In the genomic region with DNA sequence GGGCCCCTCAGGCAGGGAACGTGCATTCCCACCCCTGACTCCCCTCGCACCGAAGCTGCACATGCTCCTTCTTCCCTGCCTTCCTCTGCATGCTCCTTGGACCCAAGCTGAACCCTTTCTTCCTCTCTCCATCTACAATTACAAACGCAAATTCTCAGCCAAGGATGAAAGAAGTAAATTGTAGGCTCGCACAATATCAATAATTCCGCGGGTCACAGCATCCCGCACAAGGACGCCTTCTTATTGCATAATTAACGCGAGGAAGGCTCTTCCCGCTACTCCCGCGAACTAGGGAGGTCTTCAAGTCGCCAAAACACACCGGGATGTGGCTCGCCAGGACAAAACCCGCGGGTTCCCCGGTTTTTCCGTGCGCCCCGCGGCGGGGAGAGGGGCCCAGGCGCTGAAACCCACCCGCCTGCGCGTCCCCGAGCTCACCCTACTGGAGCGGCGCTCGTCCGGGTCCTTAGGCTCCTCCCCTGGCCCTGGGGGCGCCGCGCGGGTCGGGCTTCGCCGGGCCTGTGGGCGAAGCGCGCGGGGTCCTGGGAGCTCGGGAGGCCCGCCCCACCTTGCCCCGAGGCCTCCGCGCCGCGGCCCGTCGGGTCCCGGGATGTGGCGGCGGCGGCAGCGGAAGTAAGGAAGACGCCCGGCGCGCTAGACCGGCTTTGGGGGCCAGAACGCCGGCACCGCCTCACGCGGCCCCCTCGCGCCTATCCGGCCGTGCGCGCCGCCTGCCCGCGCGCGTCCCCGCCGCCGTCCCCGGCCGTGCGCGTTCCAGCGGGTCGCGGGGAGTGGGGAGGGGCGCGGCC, we compare ENCODE assay signal across 8 cellular contexts. TPM values are rescaled to one million over a fixed set of nuclear protein-coding genes. Genes with fewer than 3 reads are reported as not detected.
DNase-seq lines count a peak whose midpoint lies in the region; ATAC-seq, FAIRE-seq and TF ChIP-seq lines count a peak whose summit lies in the region.

A gene with protein sequence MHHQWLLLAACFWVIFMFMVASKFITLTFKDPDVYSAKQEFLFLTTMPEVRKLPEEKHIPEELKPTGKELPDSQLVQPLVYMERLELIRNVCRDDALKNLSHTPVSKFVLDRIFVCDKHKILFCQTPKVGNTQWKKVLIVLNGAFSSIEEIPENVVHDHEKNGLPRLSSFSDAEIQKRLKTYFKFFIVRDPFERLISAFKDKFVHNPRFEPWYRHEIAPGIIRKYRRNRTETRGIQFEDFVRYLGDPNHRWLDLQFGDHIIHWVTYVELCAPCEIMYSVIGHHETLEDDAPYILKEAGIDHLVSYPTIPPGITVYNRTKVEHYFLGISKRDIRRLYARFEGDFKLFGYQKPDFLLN (minus strand): TSS at position 730 of the 806 bp plus-strand sequence. CDS start 10,993 bp downstream, outside the sequence.

- H3K4me3 ChIP-seq in kidney (ENCODE audit: low read length in 2 of 2), result peak within 1 kb of the TSS; percentile 87 to 91

- H3K4me1 Mint-ChIP-seq in central memory CD8-positive, alpha-beta T cell, result peaks cover 20% of the 10 kb centered on the region

- intact Hi-C loops in kidney (cut with DNase I), result no loop called here

- no peak for TF ChIP-seq CTCF in GM13977 (IDR thresholded peaks at IDR 0.05; ENCODE audit: extremely low read depth, insufficient read depth, missing control alignments)
- TF ChIP-seq CTCF in kidney (IDR thresholded peaks at IDR 0.05; ENCODE audit: borderline replicate concordance, extremely low read depth, insufficient read depth), result no peak

- no peak for FAIRE-seq in kidney (lab: Jason Lieb, UNC)

- in situ Hi-C loops in GM13977 (cut with MboI; ENCODE audit: low pct_unique_long_range_greater_than_20kb, low sequenced_read_pairs, unreplicated experiment), result no loop called here

- H3K9me3 Mint-ChIP-seq in central memory CD8-positive, alpha-beta T cell, result no peaks in the 10 kb centered on the region

- H3K27ac ChIP-seq in kidney (ENCODE audit: low read depth in 2 of 2, low read length in 2 of 2), result no peak within 1 kb of the TSS

- H3K36me3 ChIP-seq in kidney (ENCODE audit: control insufficient read depth in 1 of 2, insufficient read depth in 2 of 2, low read length in 2 of 2), result no peaks in the 10 kb centered on the region

- H3K36me3 Mint-ChIP-seq in central memory CD8-positive, alpha-beta T cell (ENCODE audit: insufficient read depth), result peaks cover 5% of the 10 kb centered on the region

- no peaks in the 10 kb centered on the region for H3K9me3 ChIP-seq in kidney (ENCODE audit: control insufficient read depth in 1 of 2, low read length in 2 of 2)

- ATAC-seq in HG02588 (IDR thresholded peaks at IDR 0.05; ENCODE audit: unreplicated experiment), result peak; percentile 92
- peak; percentile 81 to 83 for ATAC-seq in activated CD4-positive, CD25-positive, alpha-beta regulatory T cell treated with anti-CD3 and anti-CD28 coated beads, Interleukin-2, amount 50 U/mL, for 24 hours
- ATAC-seq in central memory CD8-positive, alpha-beta T cell (replicated peaks; ENCODE audit: extremely low read depth, poor library complexity, severe bottlenecking), result peak; percentile 85

- no peaks in the 10 kb centered on the region for H3K27me3 Mint-ChIP-seq in central memory CD8-positive, alpha-beta T cell

- H3K9ac ChIP-seq in kidney (ENCODE audit: low read length in 2 of 2), result peak within 1 kb of the TSS; percentile 63 to 77

- DNase-seq in GM13977 (ENCODE audit: low spot score) (peak; percentile 88), NCI-H1105 treated with DMSO at 0.1 percent for 48 hours (lab: John Stamatoyannopoulos, UW) (peak; percentile 42), kidney (peak; percentile 81), NCI-H2196 treated with DMSO at 0.1 percent for 48 hours (lab: John Stamatoyannopoulos, UW; ENCODE audit: unreplicated experiment) (no peak)
- peak in 1 of 2 donors; percentile 30 for DNase-seq in central memory CD8-positive, alpha-beta T cell (ENCODE audit: low spot score in 2 of 2)
- peak; percentile 14 to 39 for DNase-seq in stimulated activated CD4-positive, alpha-beta T cell treated with anti-CD3 and anti-CD28 coated beads, Interleukin-15, amount 100 ng/mL, for 48 hours (ENCODE audit: low read depth in 2 of 2)

- peak within 1 kb of the TSS; percentile 52 for H3K27ac Mint-ChIP-seq in central memory CD8-positive, alpha-beta T cell (ENCODE audit: low read depth)

- H3K4me3 Mint-ChIP-seq in central memory CD8-positive, alpha-beta T cell, result peak within 1 kb of the TSS; percentile 82

- H3K4me1 ChIP-seq in kidney (ENCODE audit: control insufficient read depth in 1 of 2, insufficient read depth in 1 of 2, low read depth in 1 of 2, low read length in 2 of 2), result peaks cover 5 to 6% of the 10 kb centered on the region in 2 donors

RNA-seq across cellular contexts. Expression of the gene that starts here (rescaled TPM):
- 7.1 TPM for total RNA-seq in kidney
- 6.2 TPM for polyA plus RNA-seq in kidney (ENCODE audit: insufficient read depth, low read depth, low replicate concordance)
